ENCODE assay signal across 19 cellular contexts in genomic region chr12:94098466-94098865, GRCh38. TPM values are rescaled to one million over a fixed set of nuclear protein-coding genes. Genes with fewer than 3 reads are reported as not detected.
DNase-seq lines count a peak whose midpoint lies in the region; FAIRE-seq and TF ChIP-seq lines count a peak whose summit lies in the region.
"Had no signal": no experiment of that assay in that cellular context is flagged by ENCODE, and none has a peak within 500 bp of the region (broad histone marks: within the 10 kb centered on the region; RNA-seq: fewer than 3 reads in every experiment).

No MANE protein-coding gene starts in this region.

- H3K27ac Mint-ChIP-seq in activated naive CD8-positive, alpha-beta T cell treated with anti-CD3 and anti-CD28 coated beads for 36 hours, result no peak overlapping the region
- H3K27ac Mint-ChIP-seq: H9, mesothelial cell of epicardium had no signal

- TF ChIP-seq POLR2A in prostate gland (IDR thresholded peaks at IDR 0.05), result no peak

- peaks cover 25% of the 10 kb centered on the region for H3K27me3 Mint-ChIP-seq in activated naive CD8-positive, alpha-beta T cell treated with anti-CD3 and anti-CD28 coated beads for 36 hours

- H3K4me1 Mint-ChIP-seq in activated naive CD8-positive, alpha-beta T cell treated with anti-CD3 and anti-CD28 coated beads for 36 hours, result peaks cover 11% of the 10 kb centered on the region

- no peak overlapping the region for H3K27ac ChIP-seq in AG04450 (ENCODE audit: low read depth, low read length)
- H3K27ac ChIP-seq in brain microvascular endothelial cell, result peak overlapping the region; percentile 38
- H3K27ac ChIP-seq in prostate gland, result no peak overlapping the region
- H3K27ac ChIP-seq: body of pancreas, skin epidermis, transverse colon had no signal

- H3K4me1 ChIP-seq in prostate gland (replicated peaks), result peaks cover 3% of the 10 kb centered on the region

- WGBS in prostate gland, result 55% methylated on average over 3 of the region's 3 CpGs

- POLR2A ChIA-PET in AG04450 (lab: Yijun Ruan, JAX), result interaction anchor here (0.8 kb wide), 1 partner anchor 656 kb away, joined by 3 read pairs; the partner anchor contains the start of gene UBE2N

- intact Hi-C loops in prostate gland (cut with DNase I), result no loop called here

- no peak overlapping the region for H3K4me3 Mint-ChIP-seq in activated naive CD8-positive, alpha-beta T cell treated with anti-CD3 and anti-CD28 coated beads for 36 hours
- H3K4me3 Mint-ChIP-seq: H9, mesothelial cell of epicardium had no signal

- H3K36me3 ChIP-seq in brain microvascular endothelial cell (replicated peaks) (no peaks in the 10 kb centered on the region), prostate gland (no peaks in the 10 kb centered on the region)
- H3K36me3 ChIP-seq: transverse colon had no signal

- no peaks in the 10 kb centered on the region for H3K36me3 Mint-ChIP-seq in activated naive CD8-positive, alpha-beta T cell treated with anti-CD3 and anti-CD28 coated beads for 36 hours
- H3K36me3 Mint-ChIP-seq: mesothelial cell of epicardium had no signal

- no peak for TF ChIP-seq CTCF in AG04450 (IDR thresholded peaks at IDR 0.05; ENCODE audit: low read depth, low read length)
- TF ChIP-seq CTCF in brain microvascular endothelial cell (IDR thresholded peaks at IDR 0.05; ENCODE audit: low read depth, low read length, missing control alignments), result no peak
- TF ChIP-seq CTCF in prostate gland (IDR thresholded peaks at IDR 0.05), result no peak

- H3K9me3 ChIP-seq in AG04450 (ENCODE audit: control insufficient read depth, insufficient read depth, low read length) (no peaks in the 10 kb centered on the region; the same call in 1 of the 2 replicates), prostate gland (no peaks in the 10 kb centered on the region)
- H3K9me3 ChIP-seq: body of pancreas, transverse colon had no signal

- FAIRE-seq in HTR-8/SVneo (lab: Jason Lieb, UNC), result no peak
- FAIRE-seq: D721Med, HepG2, kidney had no signal

- H3K4me3 ChIP-seq in AG04450 (ENCODE audit: low read depth, low read length) (no peak overlapping the region), brain microvascular endothelial cell (ENCODE audit: low read depth, low read length) (no peak overlapping the region), prostate gland (no peak overlapping the region)
- H3K4me3 ChIP-seq: body of pancreas, skin epidermis, transverse colon had no signal

- no peaks in the 10 kb centered on the region for H3K9me3 Mint-ChIP-seq in activated naive CD8-positive, alpha-beta T cell treated with anti-CD3 and anti-CD28 coated beads for 36 hours
- H3K9me3 Mint-ChIP-seq: H9 had no signal

- CTCF ChIA-PET in AG04450 (lab: Charles Lee), result interaction anchor here (1.0 to 7.5 kb wide), 5 partner anchors 23 to 595 kb away, joined by 3 to 208 read pairs (median 10); no protein-coding TSS in a partner anchor

- H3K27me3 ChIP-seq in AG04450 (ENCODE audit: control insufficient read depth, insufficient read depth, low read length) (no peaks in the 10 kb centered on the region), brain microvascular endothelial cell (replicated peaks) (no peaks in the 10 kb centered on the region), prostate gland (replicated peaks; ENCODE audit: insufficient read depth) (no peaks in the 10 kb centered on the region)
- H3K27me3 ChIP-seq: body of pancreas, transverse colon had no signal

- in situ Hi-C loops in brain microvascular endothelial cell (cut with HindIII; ENCODE audit: low pct_ligation_motif_present, low sequenced_read_pairs), result loop anchor here (25.0 kb wide), 1 partner anchor 536 kb away; the partner anchor contains the start of gene SOCS2

- DNase-seq in AG04450 (ENCODE audit: low read depth, low spot score), result peak; percentile 24
- DNase-seq in HTR-8/SVneo (ENCODE audit: insufficient read length, low spot score), result peak; percentile 33
- DNase-seq in brain microvascular endothelial cell, result peak; percentile 65
- peak; percentile 25 for DNase-seq in glomerular visceral epithelial cell (ENCODE audit: extremely low spot score)
- no peak for DNase-seq in prostate gland (ENCODE audit: low spot score)
- DNase-seq in activated naive CD8-positive, alpha-beta T cell treated with anti-CD3 and anti-CD28 coated beads for 36 hours, result no peak
- DNase-seq in NCI-H146 treated with DMSO at 0.1 percent for 48 hours (lab: John Stamatoyannopoulos, UW; ENCODE audit: unreplicated experiment), result no peak
- DNase-seq in DMS53 (lab: John Stamatoyannopoulos, UW), result no peak
- DNase-seq: activated gamma-delta T cell treated with Interleukin-2 at 50 U/mL for 16 hours, AML-193, body of pancreas, H9, kidney, NCI-H1105, transverse colon had no signal

RNA-seq across cellular contexts. Expression of gene PLXNC1, which starts 49.9 kb away (rescaled TPM):
- polyA plus RNA-seq in AG04450 (2011; rRNA removed), result 3.8 and 4.8 TPM in 2 replicates
- 4.0 and 5.8 TPM in 2 replicates for polyA minus RNA-seq in AG04450 (2011; rRNA and poly(A)+ RNA removed)
- total RNA-seq in prostate gland, result 100 to 1,000 TPM in 1 of 2 donors, 1 to 10 TPM in 1; 2.7 to 118 TPM
- total RNA-seq in activated naive CD8-positive, alpha-beta T cell treated with anti-CD3 and anti-CD28 coated beads for 36 hours, result 1 to 10 TPM; 4.7 to 6.0 TPM

Comparison
In these comparisons a context has a peak if more than half of its experiments do, and no peak if none do; other contexts are left out.
1. DNase-seq: peak in AG04450 (single experiment), HTR-8/SVneo (single experiment), brain microvascular endothelial cell (single experiment) and glomerular visceral epithelial cell (single experiment); none in prostate gland (single experiment), activated naive CD8-positive, alpha-beta T cell treated with anti-CD3 and anti-CD28 coated beads for 36 hours (single experiment), NCI-H146 treated with DMSO at 0.1 percent for 48 hours (single experiment) and DMS53 (single experiment).